In the genomic region with DNA sequence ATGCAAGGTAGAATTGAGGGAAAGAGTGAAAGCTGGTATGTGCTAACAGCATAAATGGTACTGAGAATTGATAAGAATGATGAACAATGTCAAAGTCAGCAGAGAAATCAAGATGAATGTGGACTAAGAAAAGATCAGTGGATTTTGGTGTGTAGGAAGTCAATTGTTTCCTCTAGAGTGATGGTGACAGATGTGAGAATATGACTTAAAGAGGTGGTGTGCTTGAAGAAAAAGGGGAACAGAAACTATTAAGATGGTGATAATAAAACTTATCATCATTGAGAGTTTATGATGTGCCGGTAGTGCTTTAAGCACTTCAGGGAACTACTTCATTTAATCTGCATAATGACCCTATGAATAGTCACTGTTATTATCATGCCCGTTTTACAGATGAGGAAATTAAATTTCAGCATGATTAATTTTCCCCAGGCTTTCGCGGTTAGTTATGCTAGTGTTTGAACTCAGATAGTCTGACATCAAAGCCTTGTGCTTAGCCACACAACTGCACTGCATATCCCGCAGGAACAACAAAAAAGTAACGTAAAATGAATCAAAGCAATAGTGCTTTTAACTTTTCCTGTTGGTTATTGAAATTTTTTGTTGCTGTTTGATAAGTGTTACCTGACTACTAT, we compare ENCODE assay signal across 14 cellular contexts.
DNase-seq lines count a peak whose midpoint lies in the region; ATAC-seq and TF ChIP-seq lines count a peak whose summit lies in the region.
"Had no signal": no experiment of that assay in that cellular context is flagged by ENCODE, and none has a peak within 500 bp of the region (broad histone marks: within the 10 kb centered on the region; RNA-seq: fewer than 3 reads in every experiment).

No MANE protein-coding gene starts in this region.

- peak overlapping the region in 9 of 11 experiments; percentile 8 to 72 (median 64); a peak in 16 of 22 replicates for H3K4me2 ChIP-seq in BLaER1 treated with 17β-estradiol and CSF1 and Interleukin-3, amounts not matched to agents 10 nM and 100 nM
- H3K4me2 ChIP-seq in osteoblast (ENCODE audit: insufficient read depth, low read length) = no peak overlapping the region

- peaks cover 0 to 30% (median 0%) of the 10 kb centered on the region in 11 experiments; a peak in 5 of 22 replicates for H3K27me3 ChIP-seq in BLaER1 treated with 17β-estradiol and CSF1 and Interleukin-3, amounts not matched to agents 10 nM and 100 nM
- H3K27me3 ChIP-seq in osteoblast (ENCODE audit: insufficient read depth, low read length) = no peaks in the 10 kb centered on the region

- no peaks in the 10 kb centered on the region for H3K9me3 ChIP-seq in BLaER1 treated with 17β-estradiol and CSF1 and Interleukin-3, amounts not matched to agents 10 nM and 100 nM (replicated peaks in 1 of 11)
- H3K9me3 ChIP-seq in osteoblast (ENCODE audit: low read depth, low read length) = no peaks in the 10 kb centered on the region

- peaks cover 0 to 34% (median 26%) of the 10 kb centered on the region in 10 experiments; a peak in 15 of 20 replicates for H3K4me1 ChIP-seq in BLaER1 treated with 17β-estradiol and CSF1 and Interleukin-3, amounts not matched to agents 10 nM and 100 nM
- H3K4me1 ChIP-seq in osteoblast (ENCODE audit: insufficient read depth, low read length) = no peaks in the 10 kb centered on the region

- peak overlapping the region in 1 of 11 experiments; percentile 48; a peak in 1 of 22 replicates for H3K27ac ChIP-seq in BLaER1 treated with 17β-estradiol and CSF1 and Interleukin-3, amounts not matched to agents 10 nM and 100 nM
- H3K27ac ChIP-seq in osteoblast (ENCODE audit: low read depth, low read length) = no peak overlapping the region

- no peaks in the 10 kb centered on the region for H3K36me3 ChIP-seq in BLaER1 treated with 17β-estradiol and CSF1 and Interleukin-3, amounts not matched to agents 10 nM and 100 nM
- no peaks in the 10 kb centered on the region for H3K36me3 ChIP-seq in osteoblast (ENCODE audit: insufficient read depth, low read length)

- H3K4me3 ChIP-seq in BLaER1 treated with 17β-estradiol and CSF1 and Interleukin-3, amounts not matched to agents 10 nM and 100 nM = no peak overlapping the region
- no peak overlapping the region for H3K4me3 ChIP-seq in osteoblast (ENCODE audit: insufficient read depth, low read length)

- no peaks in the 10 kb centered on the region for H3K79me2 ChIP-seq in osteoblast (ENCODE audit: insufficient read depth, low read length)

- ATAC-seq in GM18868 (IDR thresholded peaks at IDR 0.05; ENCODE audit: unreplicated experiment) (peak; percentile 75), HG02938 (IDR thresholded peaks at IDR 0.05; ENCODE audit: unreplicated experiment) (peak; percentile 77), HG02588 (IDR thresholded peaks at IDR 0.05; ENCODE audit: unreplicated experiment) (no peak)
- ATAC-seq in activated CD4-positive, CD25-positive, alpha-beta regulatory T cell treated with anti-CD3 and anti-CD28 coated beads, Interleukin-2, amount 50 U/mL, for 24 hours = no peak
- ATAC-seq: HepG2 had no signal

- H3K9ac ChIP-seq in BLaER1 treated with 17β-estradiol and CSF1 and Interleukin-3, amounts not matched to agents 10 nM and 100 nM = no peak overlapping the region

- H4K20me1 ChIP-seq in BLaER1 treated with 17β-estradiol and CSF1 and Interleukin-3, amounts not matched to agents 10 nM and 100 nM = no peaks in the 10 kb centered on the region; a peak in 1 of 22 replicates
- no peaks in the 10 kb centered on the region for H4K20me1 ChIP-seq in osteoblast (ENCODE audit: insufficient read depth, low read length)

- TF ChIP-seq CTCF in osteoblast (IDR thresholded peaks at IDR 0.05; ENCODE audit: extremely low read depth, low read depth, low read length) = no peak

- no peak overlapping the region for H2AFZ ChIP-seq in osteoblast (ENCODE audit: low read length)

- DNase-seq in Kasumi-1 (lab: John Stamatoyannopoulos, UW) (peak; percentile 24 to 35), osteoblast (ENCODE audit: insufficient read length, low spot score, missing footprints) (no peak)
- DNase-seq in stimulated activated CD4-positive, alpha-beta T cell treated with anti-CD3 and anti-CD28 coated beads, Interleukin-2, amount 100 ng/mL, for 24 hours = no peak
- DNase-seq: Calu3, kidney, NCI-H1436, NCI-H526, Right ventricle myocardium superior had no signal

Comparison
In these comparisons a context has a peak if more than half of its experiments do, and no peak if none do; other contexts are left out.
1. ATAC-seq: peak in GM18868 (single experiment) and HG02938 (single experiment); none in activated CD4-positive, CD25-positive, alpha-beta regulatory T cell treated with anti-CD3 and anti-CD28 coated beads, Interleukin-2, amount 50 U/mL, for 24 hours (0 of 2) and HG02588 (single experiment).
2. DNase-seq: peak in Kasumi-1 (2 of 2); none in stimulated activated CD4-positive, alpha-beta T cell treated with anti-CD3 and anti-CD28 coated beads, Interleukin-2, amount 100 ng/mL, for 24 hours (0 of 2) and osteoblast (single experiment).